ENCODE assay signal across 15 cellular contexts in genomic region chr12:131959641-131960589, GRCh38. TPM values are rescaled to one million over a fixed set of nuclear protein-coding genes. Genes with fewer than 3 reads are reported as not detected.
DNase-seq lines count a peak whose midpoint lies in the region; ATAC-seq, FAIRE-seq and TF ChIP-seq lines count a peak whose summit lies in the region.
"Had no signal": no experiment of that assay in that cellular context is flagged by ENCODE, and none has a peak within 500 bp of the region (broad histone marks: within the 10 kb centered on the region; RNA-seq: fewer than 3 reads in every experiment).

No MANE protein-coding gene starts in this region.

- H3K27me3 Mint-ChIP-seq in H9 (ENCODE audit: low read depth), result no peaks in the 10 kb centered on the region
- H3K27me3 Mint-ChIP-seq in astrocyte (ENCODE audit: low read depth, unreplicated experiment), result no peaks in the 10 kb centered on the region
- no peaks in the 10 kb centered on the region for H3K27me3 Mint-ChIP-seq in naive thymus-derived CD8-positive, alpha-beta T cell

- no peak overlapping the region for H3K14ac ChIP-seq in H9 (ENCODE audit: insufficient read depth, low read length)

- H2BK15ac ChIP-seq in H9 (ENCODE audit: low read depth, low read length), result no peak overlapping the region

- no peak overlapping the region for H2AK5ac ChIP-seq in H9 (ENCODE audit: insufficient read length, low read length)

- no peak overlapping the region for H3K23ac ChIP-seq in H9 (ENCODE audit: insufficient read length, low read depth, low read length)

- no peaks in the 10 kb centered on the region for H4K20me1 ChIP-seq in H9 (ENCODE audit: control insufficient read depth, insufficient read depth, insufficient read length)
- peaks cover 84% of the 10 kb centered on the region for H4K20me1 ChIP-seq in astrocyte (ENCODE audit: insufficient read depth, low read length)

- H3K9ac ChIP-seq in H9 (ENCODE audit: extremely low read depth, insufficient read length, low read length), result no peak overlapping the region
- no peak overlapping the region for H3K9ac ChIP-seq in astrocyte (ENCODE audit: low read length)
- H3K9ac ChIP-seq: KMS-11 had no signal

- H3K9me3 ChIP-seq in A673 (ENCODE audit: low read depth, low read length, poor library complexity, severe bottlenecking) (no peaks in the 10 kb centered on the region), H9 (ENCODE audit: control insufficient read depth, low read depth, low read length) (no peaks in the 10 kb centered on the region), astrocyte (ENCODE audit: insufficient read depth, low read depth, low read length) (no peaks in the 10 kb centered on the region)
- H3K9me3 ChIP-seq: Peyer's patch, prostate gland had no signal

- no peak for ATAC-seq in naive thymus-derived CD8-positive, alpha-beta T cell
- ATAC-seq in GM18517 (IDR thresholded peaks at IDR 0.05; ENCODE audit: unreplicated experiment) (no peak), GM19467 (IDR thresholded peaks at IDR 0.05; ENCODE audit: unreplicated experiment) (no peak)
- ATAC-seq: GM12878 had no signal

- POLR2A ChIA-PET in A673 (lab: Charles Lee; ENCODE audit: low non-redundant PET), result no interaction called here
- POLR2A ChIA-PET in naive thymus-derived CD8-positive, alpha-beta T cell (lab: Charles Lee), result interaction anchor here (0.6 kb wide), 1 partner anchor 800 kb away, joined by 4 read pairs; no protein-coding TSS in a partner anchor

- H3K4ac ChIP-seq in H9 (ENCODE audit: low read depth, low read length), result no peak overlapping the region

- H3K27ac ChIP-seq in A673 (ENCODE audit: low read depth, low read length, poor library complexity, severe bottlenecking) (peak overlapping the region; percentile 37), H9 (ENCODE audit: insufficient read length, low read depth, low read length) (no peak overlapping the region), astrocyte (ENCODE audit: low read depth, low read length) (no peak overlapping the region)
- H3K27ac ChIP-seq: coronary artery, KMS-11, Peyer's patch, prostate gland had no signal

- H4K8ac ChIP-seq in H9 (replicated peaks; ENCODE audit: insufficient read length, low read depth, low read length), result no peak overlapping the region

- H2BK5ac ChIP-seq in H9 (ENCODE audit: insufficient read length, low read length), result no peak overlapping the region

- peaks cover 4% of the 10 kb centered on the region for H3K79me1 ChIP-seq in H9 (ENCODE audit: insufficient read depth, low read depth, low read length, poor library complexity, severe bottlenecking)

- no peak overlapping the region for H2BK12ac ChIP-seq in H9 (ENCODE audit: insufficient read length, low read depth, low read length)

- H3K4me3 Mint-ChIP-seq in H9, result no peak overlapping the region
- H3K4me3 Mint-ChIP-seq in astrocyte (ENCODE audit: unreplicated experiment), result no peak overlapping the region
- peak overlapping the region in 2 of 10 donors; percentile 25 to 48 for H3K4me3 Mint-ChIP-seq in naive thymus-derived CD8-positive, alpha-beta T cell
- H3K4me3 Mint-ChIP-seq: T-helper 2 cell treated with Interferon-gamma antibody and Interleukin-4, amounts not matched to agents 5 μg/mL and 100 μg/mL, for 36 hours had no signal

- H3K4me2 ChIP-seq in H9 (ENCODE audit: insufficient read depth, insufficient read length, low read length), result no peak overlapping the region
- H3K4me2 ChIP-seq in astrocyte (ENCODE audit: low read length), result no peak overlapping the region
- H3K4me2 ChIP-seq: KMS-11 had no signal

- H2BK20ac ChIP-seq in H9 (ENCODE audit: low read depth, low read length, poor library complexity, severe bottlenecking), result no peak overlapping the region

- CTCF ChIA-PET in A673 (lab: Charles Lee), result no interaction called here

- no peak overlapping the region for H3K18ac ChIP-seq in H9 (ENCODE audit: insufficient read length, low read depth, low read length)

- H3K4me1 ChIP-seq in A673 (ENCODE audit: insufficient read depth, low read length, poor library complexity, severe bottlenecking), result no peaks in the 10 kb centered on the region
- H3K4me1 ChIP-seq in H9 (ENCODE audit: insufficient read depth, low read length), result no peaks in the 10 kb centered on the region
- peaks cover 10% of the 10 kb centered on the region for H3K4me1 ChIP-seq in astrocyte (ENCODE audit: insufficient read depth, low read length)
- H3K4me1 ChIP-seq: prostate gland had no signal

- DNase-seq in A673 (ENCODE audit: low spot score) (no peak), H9 (no peak), astrocyte (ENCODE audit: low read depth) (no peak), HK-2 (ENCODE audit: unreplicated experiment) (no peak)
- DNase-seq in naive thymus-derived CD8-positive, alpha-beta T cell, result no peak
- no peak for DNase-seq in stimulated activated CD4-positive, alpha-beta T cell treated with anti-CD3 and anti-CD28 coated beads, Interleukin-4, amount 100 ng/mL, for 24 hours
- DNase-seq: NCI-H1417 treated with DMSO at 0.1 percent for 48 hours, Peyer's patch had no signal

- intact Hi-C loops in A673 (cut with micrococcal nuclease; ENCODE audit: unreplicated experiment), result no loop called here

- no peak overlapping the region for H3T11ph ChIP-seq in H9 (ENCODE audit: low read length)

- H3K79me2 ChIP-seq in H9 (ENCODE audit: insufficient read depth, low read length), result peaks cover 5% of the 10 kb centered on the region; the same call in 1 of the 2 replicates
- peaks cover 88% of the 10 kb centered on the region for H3K79me2 ChIP-seq in astrocyte (ENCODE audit: insufficient read depth, low read length)

- BruUV-seq in A673 (replicated peaks; lab: Mats Ljungman, UMichigan), result no TSS peak

- no peak overlapping the region for H2AFZ ChIP-seq in H9 (ENCODE audit: low read length)
- no peak overlapping the region for H2AFZ ChIP-seq in astrocyte (ENCODE audit: low read depth, low read length)

- H2BK120ac ChIP-seq in H9 (ENCODE audit: low read depth, low read length, poor library complexity, severe bottlenecking), result no peak overlapping the region

- no peaks in the 10 kb centered on the region for H3K23me2 ChIP-seq in H9 (ENCODE audit: insufficient read length, low read depth, low read length, poor library complexity, severe bottlenecking)

- H3K36me3 ChIP-seq in A673 (ENCODE audit: insufficient read depth, low read length, poor library complexity, severe bottlenecking) (peaks cover 15% of the 10 kb centered on the region), astrocyte (ENCODE audit: insufficient read depth, low read length) (peaks cover 8% of the 10 kb centered on the region)

- H3K27ac Mint-ChIP-seq in H9 (peak overlapping the region; percentile 58 to 93 (median 83); a peak in 6 of 7 replicates), astrocyte (ENCODE audit: unreplicated experiment) (peak overlapping the region; percentile 58)
- H3K27ac Mint-ChIP-seq in naive thymus-derived CD8-positive, alpha-beta T cell, result peak overlapping the region in 8 of 10 donors; percentile 3 to 89 (median 62)
- H3K27ac Mint-ChIP-seq: T-helper 2 cell treated with Interferon-gamma antibody and Interleukin-4, amounts not matched to agents 5 μg/mL and 100 μg/mL, for 36 hours had no signal

- FAIRE-seq in astrocyte (lab: Jason Lieb, UNC), result no peak
- FAIRE-seq: GM12878 had no signal

- H4K5ac ChIP-seq in H9 (ENCODE audit: insufficient read length, low read depth, low read length), result no peak overlapping the region

- no peak overlapping the region for H3K4me3 ChIP-seq in A673 (ENCODE audit: low read depth, low read length, poor library complexity, severe bottlenecking)
- no peak overlapping the region for H3K4me3 ChIP-seq in astrocyte (ENCODE audit: insufficient read depth, low read depth, low read length)
- H3K4me3 ChIP-seq: coronary artery, GM12878, Peyer's patch, prostate gland had no signal

- H3K56ac ChIP-seq in H9 (ENCODE audit: insufficient read length, low read depth, low read length), result no peak overlapping the region

- H3K9me3 Mint-ChIP-seq in H9, result no peaks in the 10 kb centered on the region
- H3K9me3 Mint-ChIP-seq in astrocyte (ENCODE audit: unreplicated experiment), result no peaks in the 10 kb centered on the region
- H3K9me3 Mint-ChIP-seq in naive thymus-derived CD8-positive, alpha-beta T cell, result no peaks in the 10 kb centered on the region
- H3K9me3 Mint-ChIP-seq: T-helper 2 cell treated with Interferon-gamma antibody and Interleukin-4, amounts not matched to agents 5 μg/mL and 100 μg/mL, for 36 hours had no signal

- H3K27me3 ChIP-seq in A673 (replicated peaks; ENCODE audit: insufficient read depth, low read depth, low read length, poor library complexity) (no peaks in the 10 kb centered on the region), H9 (ENCODE audit: insufficient read depth, low read length) (no peaks in the 10 kb centered on the region), astrocyte (ENCODE audit: insufficient read depth, low read length) (no peaks in the 10 kb centered on the region)
- H3K27me3 ChIP-seq: Peyer's patch had no signal

- H4K91ac ChIP-seq in H9 (ENCODE audit: insufficient read length, low read depth, low read length), result no peak overlapping the region

- no CpG with 5 or more reads among the region's 16 CpGs for WGBS in H9 (ENCODE audit: extremely low coverage, insufficient read length, low lambda C conversion rate)

- TF ChIP-seq CTCF in A673 (conservative IDR thresholded peaks at IDR 0.05; ENCODE audit: low read depth, low read length), result no peak
- TF ChIP-seq CTCF in H9 (conservative IDR thresholded peaks at IDR 0.05), result no peak
- TF ChIP-seq CTCF in astrocyte (IDR thresholded peaks at IDR 0.05; ENCODE audit: insufficient read depth, low read depth, low read length), result no peak

- H3K4me1 Mint-ChIP-seq in H9 (peaks cover 18 to 21% of the 10 kb centered on the region in 2 experiments), astrocyte (ENCODE audit: low read depth, unreplicated experiment) (peaks cover 21% of the 10 kb centered on the region)
- H3K4me1 Mint-ChIP-seq in naive thymus-derived CD8-positive, alpha-beta T cell, result peaks cover 34 to 77% (median 67%) of the 10 kb centered on the region in 4 donors

- H3K36me3 Mint-ChIP-seq in H9 (ENCODE audit: insufficient read depth in 1 of 3, low read depth in 3 of 3), result peaks cover 4 to 21% (median 14%) of the 10 kb centered on the region in 3 experiments; a peak in 6 of 7 replicates
- peaks cover 7% of the 10 kb centered on the region for H3K36me3 Mint-ChIP-seq in astrocyte (ENCODE audit: low read depth, unreplicated experiment)
- peaks cover 0 to 33% (median 4%) of the 10 kb centered on the region in 3 donors for H3K36me3 Mint-ChIP-seq in naive thymus-derived CD8-positive, alpha-beta T cell

RNA-seq across cellular contexts. Expression of gene EP400, which starts 10.2 kb away (rescaled TPM):
- 80.1 and 91.4 TPM in 2 replicates for total RNA-seq in A673 (2021)
- total RNA-seq in H9 (2021), result 53.3 and 61.7 TPM in 2 replicates
- 37.8 and 39.8 TPM in 2 replicates for total RNA-seq in astrocyte
- total RNA-seq in naive thymus-derived CD8-positive, alpha-beta T cell, result 10 to 100 TPM; 80.6 to 82.5 TPM
- 1 to 10 TPM; 1.1 to 3.4 (median 2.0) TPM for polyA plus RNA-seq in naive thymus-derived CD8-positive, alpha-beta T cell

RNA-seq across cellular contexts. Expression of gene PUS1, which starts 30.8 kb away (rescaled TPM):
- 83.3 and 103 TPM in 2 replicates for total RNA-seq in A673 (2021)
- total RNA-seq in H9 (2021), result 116 and 117 TPM in 2 replicates
- total RNA-seq in astrocyte, result 30.4 and 33.7 TPM in 2 replicates
- 10 to 100 TPM; 56.9 to 57.0 TPM for total RNA-seq in naive thymus-derived CD8-positive, alpha-beta T cell
- polyA plus RNA-seq in naive thymus-derived CD8-positive, alpha-beta T cell, result 10 to 100 TPM; 16.9 to 35.1 (median 17.5) TPM
